In genomic region chr3:23953523-23953922, GRCh38 we compare ENCODE assay signal across 15 cellular contexts.
"Had no signal": no experiment of that assay in that cellular context is flagged by ENCODE, and none has a peak within 500 bp of the region (broad histone marks: within the 10 kb centered on the region; RNA-seq: fewer than 3 reads in every experiment).

No MANE protein-coding gene starts in this region.

- DNase-seq: activated CD4-positive, alpha-beta T cell treated with anti-CD3 and anti-CD28 coated beads for 48 hours; activated T-cell treated with anti-CD3 and anti-CD28 coated beads for 4 hours; amygdala; brain microvascular endothelial cell; cerebellar nuclear complex; dermis blood vessel endothelial cell; foreskin fibroblast; head of caudate nucleus; islet precursor cell; nephron progenitor cell; stimulated activated CD4-positive, alpha-beta T cell treated with anti-CD3 and anti-CD28 coated beads, Interleukin-4, amount 100 ng/mL, for 24 hours; stimulated activated naive CD8-positive, alpha-beta T cell treated with anti-CD3 and anti-CD28 coated beads, Interleukin-15, amount 100 ng/mL, for 72 hours; WERI-Rb-1 had no signal

- H3K36me3 ChIP-seq: brain microvascular endothelial cell had no signal

- H3K27ac ChIP-seq: brain microvascular endothelial cell, WERI-Rb-1 had no signal

- H3K9me3 Mint-ChIP-seq: activated naive CD4-positive, alpha-beta T cell treated with anti-CD3 and anti-CD28 coated beads, Interleukin-2, amount 50 U/mL, for 72 hours; nephron progenitor cell; stimulated activated naive CD8-positive, alpha-beta T cell treated with anti-CD3 and anti-CD28 coated beads, Interleukin-15, amount 100 ng/mL, for 72 hours had no signal

- H3K27me3 Mint-ChIP-seq: stimulated activated naive CD8-positive, alpha-beta T cell treated with anti-CD3 and anti-CD28 coated beads, Interleukin-15, amount 100 ng/mL, for 72 hours had no signal

- ATAC-seq: activated naive CD4-positive, alpha-beta T cell treated with anti-CD3 and anti-CD28 coated beads, Interleukin-2, amount 50 U/mL, for 72 hours; left lobe of liver; stimulated activated naive CD8-positive, alpha-beta T cell treated with anti-CD3 and anti-CD28 coated beads, Interleukin-15, amount 100 ng/mL, for 72 hours had no signal

- H3K4me3 Mint-ChIP-seq: nephron progenitor cell; stimulated activated naive CD8-positive, alpha-beta T cell treated with anti-CD3 and anti-CD28 coated beads, Interleukin-15, amount 100 ng/mL, for 72 hours had no signal

- H3K27me3 ChIP-seq: brain microvascular endothelial cell had no signal

- H3K27ac Mint-ChIP-seq: activated naive CD4-positive, alpha-beta T cell treated with anti-CD3 and anti-CD28 coated beads, Interleukin-2, amount 50 U/mL, for 72 hours; nephron progenitor cell; stimulated activated naive CD8-positive, alpha-beta T cell treated with anti-CD3 and anti-CD28 coated beads, Interleukin-15, amount 100 ng/mL, for 72 hours had no signal
